Comparison of ENCODE assay signal across 16 cellular contexts in the genomic region with DNA sequence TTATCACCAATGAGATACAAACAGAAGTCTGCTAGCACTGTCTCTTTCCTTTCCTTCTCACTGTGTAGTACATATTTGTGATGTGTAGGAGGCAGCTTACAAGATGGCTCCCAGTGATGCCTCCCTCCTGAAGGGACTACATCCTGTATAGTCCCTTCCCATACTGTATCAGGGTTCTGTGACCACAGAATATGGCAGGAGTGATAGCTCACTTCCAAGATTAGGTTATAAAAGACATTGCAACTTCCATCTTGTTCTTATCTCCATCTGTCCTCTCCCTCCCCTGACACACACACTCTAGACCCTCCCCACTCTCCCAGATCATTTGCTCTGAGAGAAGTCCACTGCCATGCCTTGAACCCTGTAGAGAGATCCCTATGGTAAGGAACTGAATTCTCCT.
"Had no signal": no experiment of that assay in that cellular context is flagged by ENCODE, and none has a peak within 500 bp of the region (broad histone marks: within the 10 kb centered on the region; RNA-seq: fewer than 3 reads in every experiment).

No MANE protein-coding gene starts in this region.

- H3K9me3 Mint-ChIP-seq: activated CD8-positive, alpha-beta T cell treated with anti-CD3 and anti-CD28 coated beads for 36 hours; activated naive CD8-positive, alpha-beta T cell treated with anti-CD3 and anti-CD28 coated beads, Interleukin-2, amount 10 ng/mL, durations not matched to agents 7 days and 5 days; activated T-helper 2 cell treated with anti-CD3 and anti-CD28 coated beads, Interferon-gamma antibody, Interleukin-2, Interleukin-4, amounts not matched to agents 10 μg/mL and 5 μg/mL and 100 μg/mL, durations not matched to agents 14 hours and 24 hours and 36 hours; neural crest cell; stimulated activated naive CD8-positive, alpha-beta T cell treated with anti-CD3 and anti-CD28 coated beads, Interleukin-15, Interleukin-2, amounts not matched to agents 100 ng/mL and 50 ng/mL, for 24 hours had no signal

- H3K4me3 Mint-ChIP-seq: activated CD8-positive, alpha-beta T cell treated with anti-CD3 and anti-CD28 coated beads for 36 hours; activated naive CD8-positive, alpha-beta T cell treated with anti-CD3 and anti-CD28 coated beads, Interleukin-2, amount 10 ng/mL, durations not matched to agents 7 days and 5 days; neural crest cell; stimulated activated naive CD8-positive, alpha-beta T cell treated with anti-CD3 and anti-CD28 coated beads, Interleukin-15, Interleukin-2, amounts not matched to agents 100 ng/mL and 50 ng/mL, for 24 hours had no signal

- H3K36me3 Mint-ChIP-seq: activated naive CD8-positive, alpha-beta T cell treated with anti-CD3 and anti-CD28 coated beads, Interleukin-2, amount 10 ng/mL, durations not matched to agents 7 days and 5 days had no signal

- H3K4me3 ChIP-seq: lower lobe of right lung had no signal

- ATAC-seq: activated CD8-positive, alpha-beta T cell treated with anti-CD3 and anti-CD28 coated beads for 36 hours; lower lobe of right lung had no signal

- H3K36me3 ChIP-seq: lower lobe of right lung had no signal

- DNase-seq: activated CD4-positive, alpha-beta T cell treated with anti-CD3 and anti-CD28 coated beads for 48 hours; activated CD4-positive, CD25-positive, alpha-beta regulatory T cell; activated CD8-positive, alpha-beta T cell treated with anti-CD3 and anti-CD28 coated beads for 36 hours; activated naive CD4-positive, alpha-beta T cell treated with Interleukin-2 at 50 U/mL for 16 hours; activated naive CD8-positive, alpha-beta T cell treated with anti-CD3 and anti-CD28 coated beads, Interleukin-2, amount 10 ng/mL, durations not matched to agents 7 days and 5 days; activated T-cell treated with anti-CD3 and anti-CD28 coated beads, Interleukin-2, amount 50 U/mL, for 1 hour; aorta; cortex of kidney; head of caudate nucleus; lower lobe of right lung; stimulated activated CD4-positive, alpha-beta T cell treated with anti-CD3 and anti-CD28 coated beads, Interleukin-2, amount 100 ng/mL, for 24 hours; T-helper 9 cell; trophoblast cell had no signal

- H3K27ac Mint-ChIP-seq: activated CD8-positive, alpha-beta T cell treated with anti-CD3 and anti-CD28 coated beads for 36 hours; activated naive CD8-positive, alpha-beta T cell treated with anti-CD3 and anti-CD28 coated beads, Interleukin-2, amount 10 ng/mL, durations not matched to agents 7 days and 5 days; activated T-helper 2 cell treated with anti-CD3 and anti-CD28 coated beads, Interferon-gamma antibody, Interleukin-2, Interleukin-4, amounts not matched to agents 10 μg/mL and 5 μg/mL and 100 μg/mL, durations not matched to agents 14 hours and 24 hours and 36 hours; stimulated activated naive CD8-positive, alpha-beta T cell treated with anti-CD3 and anti-CD28 coated beads, Interleukin-15, Interleukin-2, amounts not matched to agents 100 ng/mL and 50 ng/mL, for 24 hours had no signal

- H3K27me3 Mint-ChIP-seq: activated CD8-positive, alpha-beta T cell treated with anti-CD3 and anti-CD28 coated beads for 36 hours; stimulated activated naive CD8-positive, alpha-beta T cell treated with anti-CD3 and anti-CD28 coated beads, Interleukin-15, Interleukin-2, amounts not matched to agents 100 ng/mL and 50 ng/mL, for 24 hours had no signal

- H3K9me3 ChIP-seq: lower lobe of right lung had no signal

- H3K27ac ChIP-seq: lower lobe of right lung had no signal
